ENCODE assay signal across 20 cellular contexts in the genomic region with DNA sequence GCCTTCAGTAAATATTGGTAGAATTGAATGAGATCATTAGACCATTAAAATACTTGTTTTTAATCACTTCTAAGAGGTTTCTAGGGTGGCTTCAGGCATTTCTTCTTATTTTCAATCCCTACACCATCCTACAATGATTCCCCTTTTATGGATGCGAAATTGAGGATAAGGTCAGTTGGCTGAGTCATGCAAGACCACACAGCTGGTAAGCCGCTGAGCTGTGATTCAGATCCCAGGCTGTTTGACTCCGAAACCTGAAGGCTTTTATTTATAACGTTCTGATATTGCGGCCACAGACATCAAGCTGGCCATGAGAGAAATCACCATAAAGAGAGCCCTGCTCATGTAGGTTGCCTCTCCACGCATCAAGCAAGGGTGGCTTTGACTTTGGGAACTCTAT.
A peak's percentile ranks its signal among the peaks of the same experiment; 100 is the strongest.
DNase-seq lines count a peak whose midpoint lies in the region; ATAC-seq and TF ChIP-seq lines count a peak whose summit lies in the region.
"Had no signal": no experiment of that assay in that cellular context is flagged by ENCODE, and none has a peak within 500 bp of the region (broad histone marks: within the 10 kb centered on the region; RNA-seq: fewer than 3 reads in every experiment).

No MANE protein-coding gene starts in this region.

- CTCF ChIA-PET in AG04450 (lab: Charles Lee): interaction anchor here (1.0 kb wide), 1 partner anchor 32 kb away, joined by 3 read pairs; no protein-coding TSS in a partner anchor

- H3K36me3 ChIP-seq in brain microvascular endothelial cell (replicated peaks) (no peaks in the 10 kb centered on the region), mucosa of descending colon (ENCODE audit: low read depth) (no peaks in the 10 kb centered on the region)
- H3K36me3 ChIP-seq: lower lobe of right lung had no signal

- H3K9me3 ChIP-seq in AG04450 (ENCODE audit: control insufficient read depth, insufficient read depth, low read length): peaks cover 5% of the 10 kb centered on the region
- peaks cover 6% of the 10 kb centered on the region for H3K9me3 ChIP-seq in mucosa of descending colon
- H3K9me3 ChIP-seq: A549 had no signal

- peak; percentile 59 for DNase-seq in AG04450 (ENCODE audit: low read depth, low spot score)
- DNase-seq in HT1080 (ENCODE audit: low read depth): peak; percentile 60
- peak; percentile 61 for DNase-seq in brain microvascular endothelial cell
- no peak for DNase-seq in mucosa of descending colon
- DNase-seq in T1000 (lab: John Stamatoyannopoulos, UW): no peak
- DNase-seq in GM13977 (ENCODE audit: low spot score): no peak
- DNase-seq in islet precursor cell: no peak
- no peak for DNase-seq in CD1c-positive myeloid dendritic cell (ENCODE audit: extremely low spot score)
- DNase-seq: activated CD4-positive, alpha-beta T cell treated with anti-CD3 and anti-CD28 coated beads, Interleukin-2, amount 50 U/mL, for 1 hour; activated naive CD4-positive, alpha-beta T cell treated with anti-CD3 and anti-CD28 coated beads, Interleukin-2, amount 10 ng/mL, durations not matched to agents 7 days and 5 days; activated T-cell treated with anti-CD3 and anti-CD28 coated beads for 4 hours; foreskin keratinocyte; lower lobe of right lung; natural killer cell; NCI-H1694; NCI-H510A; stimulated activated CD4-positive, alpha-beta T cell treated with anti-CD3 and anti-CD28 coated beads, Interleukin-15, amount 100 ng/mL, for 24 hours; stimulated activated naive CD8-positive, alpha-beta T cell treated with anti-CD3 and anti-CD28 coated beads, Interleukin-15, Interleukin-2, amounts not matched to agents 100 U/mL and 50 U/mL, for 24 hours had no signal

- H3K27me3 ChIP-seq in AG04450 (ENCODE audit: control insufficient read depth, insufficient read depth, low read length) (no peaks in the 10 kb centered on the region), brain microvascular endothelial cell (replicated peaks) (no peaks in the 10 kb centered on the region)
- H3K27me3 ChIP-seq: foreskin keratinocyte had no signal

- POLR2A ChIA-PET in AG04450 (lab: Yijun Ruan, JAX): interaction anchor here (1.2 kb wide), 1 partner anchor 10 kb away, joined by 4 read pairs; no protein-coding TSS in a partner anchor

- H3K4me1 ChIP-seq in mucosa of descending colon (ENCODE audit: low read depth): no peaks in the 10 kb centered on the region
- H3K4me1 ChIP-seq: A549, foreskin keratinocyte, lower lobe of right lung had no signal

- intact Hi-C loops in mucosa of descending colon (cut with DNase I, micrococcal nuclease): no loop called here

- H3K27ac ChIP-seq in AG04450 (ENCODE audit: low read depth, low read length): peak overlapping the region; percentile 21
- no peak overlapping the region for H3K27ac ChIP-seq in brain microvascular endothelial cell
- H3K27ac ChIP-seq: A549, foreskin keratinocyte, lower lobe of right lung had no signal

- no peak for TF ChIP-seq CTCF in AG04450 (IDR thresholded peaks at IDR 0.05; ENCODE audit: low read depth, low read length)
- TF ChIP-seq CTCF in brain microvascular endothelial cell (IDR thresholded peaks at IDR 0.05; ENCODE audit: low read depth, low read length, missing control alignments): no peak
- TF ChIP-seq CTCF in mucosa of descending colon (IDR thresholded peaks at IDR 0.05): no peak
- no peak for TF ChIP-seq CTCF in GM13977 (IDR thresholded peaks at IDR 0.05; ENCODE audit: extremely low read depth, insufficient read depth, missing control alignments)

- in situ Hi-C loops in brain microvascular endothelial cell (cut with HindIII; ENCODE audit: low pct_ligation_motif_present, low sequenced_read_pairs): no loop called here
- in situ Hi-C loops in GM13977 (cut with MboI; ENCODE audit: low pct_unique_long_range_greater_than_20kb, low sequenced_read_pairs, unreplicated experiment): no loop called here

- no peak overlapping the region for H3K4me3 ChIP-seq in AG04450 (ENCODE audit: low read depth, low read length)
- no peak overlapping the region for H3K4me3 ChIP-seq in brain microvascular endothelial cell (ENCODE audit: low read depth, low read length)
- no peak overlapping the region for H3K4me3 ChIP-seq in mucosa of descending colon
- H3K4me3 ChIP-seq: A549, lower lobe of right lung had no signal

- ATAC-seq in mucosa of descending colon: peak; percentile 40
- ATAC-seq: A549; foreskin keratinocyte; lower lobe of right lung; natural killer cell; SK-N-SH treated with all-trans-retinoic acid at 6 μM for 48 hours; stimulated activated naive CD8-positive, alpha-beta T cell treated with anti-CD3 and anti-CD28 coated beads, Interleukin-15, Interleukin-2, amounts not matched to agents 100 U/mL and 50 U/mL, for 24 hours had no signal

Comparison
In these comparisons a context has a peak if more than half of its experiments do, and no peak if none do; other contexts are left out.
1. DNase-seq: peak in AG04450 (single experiment), HT1080 (single experiment) and brain microvascular endothelial cell (single experiment); none in mucosa of descending colon (0 of 3), T1000 (single experiment), GM13977 (single experiment), islet precursor cell (single experiment) and CD1c-positive myeloid dendritic cell (single experiment).